Comparison of ENCODE assay signal across 10 cellular contexts in the genomic region with DNA sequence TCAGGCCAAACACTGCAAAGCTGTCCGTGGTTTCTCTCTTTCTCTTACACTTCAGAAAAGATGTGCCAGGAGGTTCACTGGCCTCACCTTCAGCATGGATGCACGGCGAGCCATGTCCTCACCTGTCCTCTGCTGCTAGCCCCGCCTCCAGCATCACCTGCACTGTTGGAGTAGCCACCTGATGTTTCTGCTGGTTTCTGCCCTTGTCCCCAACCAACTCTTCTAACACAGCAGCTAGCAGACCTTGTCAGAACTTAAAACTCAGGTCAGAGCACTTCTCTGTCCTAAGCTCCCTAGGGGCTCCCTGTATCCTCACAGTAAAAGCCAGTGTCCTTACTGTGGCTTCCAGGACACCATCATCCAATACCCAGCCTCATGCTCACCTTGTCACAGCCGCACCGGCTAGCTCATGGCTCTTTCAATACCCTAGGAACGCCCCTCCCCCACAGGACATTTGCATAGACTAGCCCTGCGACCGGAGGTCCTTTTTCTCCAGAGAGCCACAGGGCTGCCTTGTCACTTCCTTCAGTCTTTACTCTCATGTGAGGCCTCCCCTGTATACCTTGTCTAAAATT. TPM values are rescaled to one million over a fixed set of nuclear protein-coding genes. Genes with fewer than 3 reads are reported as not detected.
DNase-seq lines count a peak whose midpoint lies in the region; ATAC-seq and TF ChIP-seq lines count a peak whose summit lies in the region.
"Had no signal": no experiment of that assay in that cellular context is flagged by ENCODE, and none has a peak within 500 bp of the region (broad histone marks: within the 10 kb centered on the region; RNA-seq: fewer than 3 reads in every experiment).

No MANE protein-coding gene starts in this region.

- no peaks in the 10 kb centered on the region for H3K27me3 Mint-ChIP-seq in CD4-positive, alpha-beta T cell

- H3K4me3 Mint-ChIP-seq in CD4-positive, alpha-beta T cell, result no peak overlapping the region

- in situ Hi-C loops in GM13977 (cut with MboI; ENCODE audit: low pct_unique_long_range_greater_than_20kb, low sequenced_read_pairs, unreplicated experiment), result no loop called here

- no peaks in the 10 kb centered on the region for H3K9me3 ChIP-seq in left ventricle myocardium inferior (replicated peaks)
- no peaks in the 10 kb centered on the region for H3K9me3 ChIP-seq in CD4-positive, alpha-beta T cell (ENCODE audit: control insufficient read depth, low read length)

- H3K4me3 ChIP-seq in Jurkat, Clone E6-1 (ENCODE audit: low read length), result peak overlapping the region; percentile 1; the same call in 1 of the 2 replicates
- H3K4me3 ChIP-seq in left ventricle myocardium inferior, result no peak overlapping the region

- H3K27ac Mint-ChIP-seq in CD4-positive, alpha-beta T cell, result no peak overlapping the region

- H3K9me3 Mint-ChIP-seq in CD4-positive, alpha-beta T cell, result no peaks in the 10 kb centered on the region

- H3K27me3 ChIP-seq in left ventricle myocardium inferior (ENCODE audit: low read depth), result no peaks in the 10 kb centered on the region
- no peaks in the 10 kb centered on the region for H3K27me3 ChIP-seq in CD4-positive, alpha-beta T cell (ENCODE audit: control insufficient read depth, insufficient read depth, low read length)

- TF ChIP-seq CTCF in GM13977 (IDR thresholded peaks at IDR 0.05; ENCODE audit: extremely low read depth, insufficient read depth, missing control alignments) (no peak), left ventricle myocardium inferior (IDR thresholded peaks at IDR 0.05; ENCODE audit: borderline replicate concordance) (no peak)
- TF ChIP-seq CTCF in CD4-positive, alpha-beta T cell (IDR thresholded peaks at IDR 0.05), result no peak

- peaks cover 42% of the 10 kb centered on the region for H3K4me1 ChIP-seq in left ventricle myocardium inferior

- DNase-seq in GM13977 (ENCODE audit: low spot score), result peak; percentile 85
- no peak for DNase-seq in Jurkat, Clone E6-1 (ENCODE audit: low read depth, low spot score)
- DNase-seq in left ventricle myocardium inferior, result no peak
- DNase-seq in DMS 273 (lab: John Stamatoyannopoulos, UW; ENCODE audit: unreplicated experiment), result no peak
- no peak for DNase-seq in posterior vena cava (ENCODE audit: low spot score)
- DNase-seq in CD4-positive, alpha-beta T cell, result no peak
- DNase-seq in kidney glomerular epithelial cell (lab: John Stamatoyannopoulos, UW), result no peak

- CTCF ChIA-PET in CD4-positive, alpha-beta T cell (lab: Charles Lee), result no interaction called here

- peaks cover 15% of the 10 kb centered on the region for H3K4me1 Mint-ChIP-seq in CD4-positive, alpha-beta T cell (ENCODE audit: low read depth)

- H3K27ac ChIP-seq in left ventricle myocardium inferior (replicated peaks), result peak overlapping the region; percentile 69
- no peak overlapping the region for H3K27ac ChIP-seq in CD4-positive, alpha-beta T cell (ENCODE audit: low read depth, low read length)

- ATAC-seq in GM21529 (IDR thresholded peaks at IDR 0.05; ENCODE audit: unreplicated experiment), result peak; percentile 65
- ATAC-seq in CD4-positive, alpha-beta T cell (ENCODE audit: poor library complexity), result no peak

- H3K36me3 Mint-ChIP-seq in CD4-positive, alpha-beta T cell (ENCODE audit: low read depth), result no peaks in the 10 kb centered on the region

- intact Hi-C loops in left ventricle myocardium inferior (cut with micrococcal nuclease), result no loop called here
- intact Hi-C loops in posterior vena cava (cut with DNase I), result no loop called here
- intact Hi-C loops in CD4-positive, alpha-beta T cell (cut with DNase I, micrococcal nuclease), result no loop called here

- H3K36me3 ChIP-seq in left ventricle myocardium inferior, result no peaks in the 10 kb centered on the region

- POLR2A ChIA-PET in CD4-positive, alpha-beta T cell (lab: Charles Lee), result no interaction called here

RNA-seq across cellular contexts. Expression of a gene that starts 15.2 kb away (rescaled TPM):
- 8.4 TPM for polyA plus RNA-seq in Jurkat, Clone E6-1 (2012; ENCODE audit: insufficient read depth, insufficient read length)
- total RNA-seq in left ventricle myocardium inferior (5.1 TPM), posterior vena cava (1 to 10 TPM; 6.7 to 7.4 TPM)
- total RNA-seq in CD4-positive, alpha-beta T cell, result under 1 TPM; 0.36 to 0.44 TPM

RNA-seq across cellular contexts. Expression of a gene that starts 52.3 kb away (rescaled TPM):
- polyA plus RNA-seq in Jurkat, Clone E6-1 (2012; ENCODE audit: insufficient read depth, insufficient read length), result not detected
- total RNA-seq in left ventricle myocardium inferior (0.16 TPM), posterior vena cava (not detected)
- not detected for total RNA-seq in CD4-positive, alpha-beta T cell
- total RNA-seq: astrocyte, renal cortical epithelial cell had no signal
